Comparison of ENCODE assay signal across 18 cellular contexts in genomic region chr4:13970349-13970748, GRCh38.
DNase-seq lines count a peak whose midpoint lies in the region; FAIRE-seq and TF ChIP-seq lines count a peak whose summit lies in the region.
"Had no signal": no experiment of that assay in that cellular context is flagged by ENCODE, and none has a peak within 500 bp of the region (broad histone marks: within the 10 kb centered on the region; RNA-seq: fewer than 3 reads in every experiment).

No MANE protein-coding gene starts in this region.

- no peak overlapping the region for H3K14ac ChIP-seq in H1 (ENCODE audit: insufficient read length)

- FAIRE-seq in H1 (lab: Jason Lieb, UNC) = no peak
- FAIRE-seq: HTR-8/SVneo, K562 had no signal

- H2AK5ac ChIP-seq in H1 (ENCODE audit: low read depth, low read length) = no peak overlapping the region

- H3K18ac ChIP-seq in H1 (ENCODE audit: extremely low read depth, low read length) = no peak overlapping the region

- H3K27me3 ChIP-seq in H1 (replicated peaks in 1 of 4; ENCODE audit: control insufficient read depth in 3 of 4, extremely low read depth in 1 of 4, insufficient read depth in 3 of 4, low read length in 3 of 4) (no peaks in the 10 kb centered on the region), testis (no peaks in the 10 kb centered on the region), spleen (replicated peaks in 1 of 7) (peaks cover 0 to 9% (median 0%) of the 10 kb centered on the region in 7 donors)

- no peak overlapping the region for H3K4me3 Mint-ChIP-seq in osteocyte (ENCODE audit: unreplicated experiment)
- H3K4me3 Mint-ChIP-seq: B cell; CD4-positive, alpha-beta T cell; H9 had no signal

- DNase-seq in DMS53 treated with DMSO at 0.1 percent for 48 hours (lab: John Stamatoyannopoulos, UW; ENCODE audit: unreplicated experiment) (peak; percentile 41), M059J (ENCODE audit: low read depth) (peak; percentile 44), H1 (ENCODE audit: low read depth in 1 of 2, low spot score in 2 of 2) (no peak), osteocyte (ENCODE audit: extremely low spot score, unreplicated experiment) (no peak), testis (no peak), spleen (no peak), 8988T (no peak), NCI-H146 treated with DMSO at 0.1 percent for 48 hours (lab: John Stamatoyannopoulos, UW; ENCODE audit: unreplicated experiment) (no peak)
- DNase-seq: Calu3; CD4-positive, alpha-beta T cell; H9; NCI-H1092; NCI-H1694; NCI-H345; PC-3 had no signal

- H3K4me2 ChIP-seq in H1 (ENCODE audit: insufficient read depth in 1 of 2, low read depth in 2 of 2, low read length in 2 of 2) = no peak overlapping the region

- no peak overlapping the region for H3K9ac ChIP-seq in H1 (replicated peaks in 1 of 4; ENCODE audit: extremely low read depth in 1 of 4, low read depth in 3 of 4, low read length in 3 of 4)

- POLR2A ChIA-PET in H1 (lab: Charles Lee; ENCODE audit: partially characterized antibody) = no interaction called here

- no peak overlapping the region for H2BK5ac ChIP-seq in H1 (ENCODE audit: low read depth, low read length)

- no peak overlapping the region for H4K91ac ChIP-seq in H1 (replicated peaks; ENCODE audit: insufficient read length, low read length)

- no peaks in the 10 kb centered on the region for H3K36me3 Mint-ChIP-seq in osteocyte (ENCODE audit: unreplicated experiment)

- TF ChIP-seq RAD21 in H1 (IDR thresholded peaks at IDR 0.05 in 1 of 2, conservative IDR thresholded peaks at IDR 0.05 in 1 of 2; ENCODE audit: low read depth in 2 of 2, low read length in 2 of 2) = no peak

- no peak for TF ChIP-seq EP300 in H1 (IDR thresholded peaks at IDR 0.05; ENCODE audit: borderline replicate concordance in 1 of 2, low read depth in 2 of 2, low read length in 2 of 2)

- H3K9me3 ChIP-seq in H1 (ENCODE audit: insufficient read depth in 2 of 2, low read depth in 1 of 2, low read length in 1 of 2) (no peaks in the 10 kb centered on the region), testis (no peaks in the 10 kb centered on the region), spleen (no peaks in the 10 kb centered on the region)

- H2AFZ ChIP-seq in H1 (ENCODE audit: low read length) = peak overlapping the region; percentile 4; the same call in 1 of the 2 replicates

- no peaks in the 10 kb centered on the region for H3K79me2 ChIP-seq in H1 (ENCODE audit: control insufficient read depth in 1 of 2, insufficient read depth in 2 of 2, low read length in 2 of 2)

- H3K27ac ChIP-seq in H1 (ENCODE audit: low read depth, low read length) = no peak overlapping the region
- H3K27ac ChIP-seq in testis = no peak overlapping the region
- H3K27ac ChIP-seq in spleen = no peak overlapping the region

- H2BK120ac ChIP-seq in H1 (replicated peaks; ENCODE audit: low read depth, low read length) = no peak overlapping the region

- no peak overlapping the region for H2BK15ac ChIP-seq in H1 (ENCODE audit: low read length)

- TF ChIP-seq POLR2A in H1 (IDR thresholded peaks at IDR 0.05; ENCODE audit: control extremely low read depth in 1 of 2, low read depth in 2 of 2, low read length in 2 of 2) (no peak), testis (IDR thresholded peaks at IDR 0.05) (no peak), spleen (IDR thresholded peaks at IDR 0.05) (no peak)

- WGBS in H1 (ENCODE audit: extremely low coverage in 1 of 2, insufficient coverage in 1 of 2, insufficient read length in 1 of 2, insufficient replicate concordance in 2 of 2, low coverage in 1 of 2, low lambda C conversion rate in 2 of 2, missing lambda C conversion rate in 1 of 2), 2 experiments = 91% methylated on average over 2 of the region's 2 CpGs; no CpG with 5 or more reads in 1 of the 2 experiments
- WGBS in testis, 2 donors = 90 to 94% methylated on average over 2 of the region's 2 CpGs
- 89 to 96% (median 95%) methylated on average over 2 of the region's 2 CpGs for WGBS in spleen, 5 donors

- H3K36me3 ChIP-seq in H1 (ENCODE audit: control insufficient read depth in 2 of 4, insufficient read depth in 4 of 4, low read length in 3 of 4) (no peaks in the 10 kb centered on the region), testis (ENCODE audit: low read depth, missing control alignments) (no peaks in the 10 kb centered on the region), spleen (no peaks in the 10 kb centered on the region)

- no peak overlapping the region for H4K8ac ChIP-seq in H1 (ENCODE audit: extremely low read depth, insufficient read depth, low read length)

- CTCF ChIA-PET in H1 (lab: Charles Lee; ENCODE audit: partially characterized antibody) = interaction anchor here (1.0 to 2.2 kb wide), 3 partner anchors 10 to 316 kb away, joined by 3 to 6 read pairs (median 4); no protein-coding TSS in a partner anchor

- H2BK20ac ChIP-seq in H1 (ENCODE audit: low read length) = no peak overlapping the region

- H3K23ac ChIP-seq in H1 (ENCODE audit: insufficient read length) = no peak overlapping the region

- H2BK12ac ChIP-seq in H1 (ENCODE audit: low read depth, low read length) = no peak overlapping the region; the same call in 1 of the 2 replicates

- H3K4ac ChIP-seq in H1 (replicated peaks; ENCODE audit: insufficient read length, low read depth, low read length) = no peak overlapping the region

- no peak overlapping the region for H3K56ac ChIP-seq in H1 (replicated peaks; ENCODE audit: insufficient read length, low read depth, low read length)

- H3K9me3 Mint-ChIP-seq in osteocyte (ENCODE audit: unreplicated experiment) = no peaks in the 10 kb centered on the region
- H3K9me3 Mint-ChIP-seq: CD4-positive, alpha-beta T cell; H9 had no signal

- TF ChIP-seq CTCF in H1 (IDR thresholded peaks at IDR 0.05; ENCODE audit: control extremely low read depth in 1 of 3, insufficient read depth in 1 of 3, low read depth in 1 of 3, low read length in 3 of 3) (no peak), osteocyte (IDR thresholded peaks at IDR 0.05) (no peak), testis (IDR thresholded peaks at IDR 0.05) (no peak), spleen (IDR thresholded peaks at IDR 0.05 in 8 of 11, conservative IDR thresholded peaks at IDR 0.05 in 3 of 11) (no peak)

- H4K5ac ChIP-seq in H1 (ENCODE audit: insufficient read length, low read depth, low read length) = no peak overlapping the region

- peaks cover 0 to 2% (median under 1%) of the 10 kb centered on the region in 4 experiments; a peak in 2 of 7 replicates for H3K4me1 ChIP-seq in H1 (replicated peaks in 1 of 4; ENCODE audit: control insufficient read depth in 3 of 4, insufficient read depth in 4 of 4, low read length in 3 of 4)
- H3K4me1 ChIP-seq in testis = peaks cover 11% of the 10 kb centered on the region
- H3K4me1 ChIP-seq in spleen = peaks cover 0 to 8% (median 0%) of the 10 kb centered on the region in 6 donors

- H3K79me1 ChIP-seq in H1 (ENCODE audit: low read depth, low read length) = no peaks in the 10 kb centered on the region

- H3K27me3 Mint-ChIP-seq in osteocyte (ENCODE audit: unreplicated experiment) = no peaks in the 10 kb centered on the region
- H3K27me3 Mint-ChIP-seq: CD4-positive, alpha-beta T cell had no signal

- peaks cover 54% of the 10 kb centered on the region for H3K4me1 Mint-ChIP-seq in osteocyte (ENCODE audit: unreplicated experiment)
- H3K4me1 Mint-ChIP-seq: B cell had no signal

- intact Hi-C loops in testis (cut with DNase I; ENCODE audit: low total_unique reads) (no loop called here), spleen (cut with DNase I; ENCODE audit: low total_unique reads) (no loop called here)

- H3K23me2 ChIP-seq in H1 (ENCODE audit: low read depth, low read length) = no peaks in the 10 kb centered on the region

- H3K4me3 ChIP-seq in H1 (ENCODE audit: extremely low read depth in 1 of 4, insufficient read depth in 2 of 4, low read depth in 3 of 4, low read length in 4 of 4) (no peak overlapping the region), testis (no peak overlapping the region), spleen (no peak overlapping the region)
- H3K4me3 ChIP-seq: K562 had no signal

- no peaks in the 10 kb centered on the region for H4K20me1 ChIP-seq in H1 (replicated peaks in 1 of 2; ENCODE audit: control insufficient read depth in 1 of 2, insufficient read depth in 2 of 2, low read length in 2 of 2)

- peak overlapping the region; percentile 47 for H3K27ac Mint-ChIP-seq in osteocyte (ENCODE audit: unreplicated experiment)
- H3K27ac Mint-ChIP-seq: B cell; CD4-positive, alpha-beta T cell; H9 had no signal

TF ChIP-seq in H1, 55 proteins besides CTCF, POLR2A, EP300 and RAD21:
- TF ChIP-seq BACH1 (IDR thresholded peaks at IDR 0.05; ENCODE audit: low read length) (no peak), NANOG (IDR thresholded peaks at IDR 0.05; ENCODE audit: insufficient read depth, low read depth, low read length, poor library complexity, severe bottlenecking) (no peak), RBBP5 (IDR thresholded peaks at IDR 0.05; ENCODE audit: borderline replicate concordance, low read depth, low read length) (no peak), SIX5 (IDR thresholded peaks at IDR 0.05; ENCODE audit: low read depth, low read length) (no peak), JUND (IDR thresholded peaks at IDR 0.05; ENCODE audit: low read length) (no peak), SP2 (IDR thresholded peaks at IDR 0.05; ENCODE audit: low read length) (no peak), FOSL1 (IDR thresholded peaks at IDR 0.05; ENCODE audit: insufficient read depth, low read depth, low read length) (no peak), RFX5 (IDR thresholded peaks at IDR 0.05; ENCODE audit: borderline replicate concordance, low read depth, low read length) (no peak), HDAC2 (IDR thresholded peaks at IDR 0.05; ENCODE audit: borderline replicate concordance in 1 of 2, low read depth in 2 of 2, low read length in 2 of 2) (no peak), KDM5A (IDR thresholded peaks at IDR 0.05; ENCODE audit: low read length) (no peak), CEBPB (IDR thresholded peaks at IDR 0.05; ENCODE audit: low read depth, low read length) (no peak), TAF1 (IDR thresholded peaks at IDR 0.05; ENCODE audit: low read depth, low read length) (no peak), EGR1 (IDR thresholded peaks at IDR 0.05; ENCODE audit: borderline replicate concordance, low read depth, low read length) (no peak), TCF12 (IDR thresholded peaks at IDR 0.05; ENCODE audit: low read depth, low read length) (no peak), SRF (IDR thresholded peaks at IDR 0.05; ENCODE audit: low read depth, low read length) (no peak)

Comparison
In these comparisons a context has a peak if more than half of its experiments do, and no peak if none do; other contexts are left out.
1. DNase-seq: peak in DMS53 treated with DMSO at 0.1 percent for 48 hours (single experiment) and M059J (single experiment); none in H1 (0 of 2), osteocyte (single experiment), testis (single experiment), spleen (single experiment), 8988T (single experiment) and NCI-H146 treated with DMSO at 0.1 percent for 48 hours (single experiment).